23 cellular contexts compared by ENCODE assay signal in the genomic region with DNA sequence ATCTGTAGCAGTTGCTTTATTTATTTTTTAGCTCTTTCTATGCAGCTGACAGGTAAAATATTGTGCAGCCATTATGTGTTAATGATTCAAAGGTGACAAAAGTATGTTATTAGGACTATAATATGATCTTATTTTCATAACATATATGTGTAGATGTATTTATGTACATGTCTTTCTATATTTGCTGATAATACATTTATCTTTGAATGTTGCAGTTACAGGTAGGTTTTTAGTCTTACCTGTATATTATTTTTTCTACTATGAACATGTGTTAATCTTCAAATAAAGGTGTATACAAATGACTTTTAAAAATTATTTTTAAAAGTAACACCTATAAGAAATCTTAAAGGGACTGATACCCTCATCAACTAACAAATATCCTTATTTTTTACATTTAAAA. TPM values are rescaled to one million over a fixed set of nuclear protein-coding genes. Genes with fewer than 3 reads are reported as not detected.
A peak's percentile ranks its signal among the peaks of the same experiment; 100 is the strongest.
DNase-seq lines count a peak whose midpoint lies in the region; ATAC-seq, FAIRE-seq and TF ChIP-seq lines count a peak whose summit lies in the region.
"Had no signal": no experiment of that assay in that cellular context is flagged by ENCODE, and none has a peak within 500 bp of the region (broad histone marks: within the 10 kb centered on the region; RNA-seq: fewer than 3 reads in every experiment).

No MANE protein-coding gene starts in this region.

- BruUV-seq in K562 (replicated peaks; lab: Mats Ljungman, UMichigan) (no TSS peak), OCI-LY7 (replicated peaks; lab: Mats Ljungman, UMichigan) (no TSS peak)

- H3K27ac ChIP-seq in K562 (ENCODE audit: extremely low read depth, low read depth, low read length) = no peak overlapping the region
- H3K27ac ChIP-seq in pancreas = no peak overlapping the region
- no peak overlapping the region for H3K27ac ChIP-seq in OCI-LY7 (ENCODE audit: low read depth, low read length, poor library complexity, severe bottlenecking)
- H3K27ac ChIP-seq: BLaER1 treated with 17β-estradiol and CSF1 and Interleukin-3, amounts not matched to agents 10 nM and 100 nM; C4-2B had no signal

- no peak for TF ChIP-seq CTCF in K562 (IDR thresholded peaks at IDR 0.05 in 2 of 3, conservative IDR thresholded peaks at IDR 0.05 in 1 of 3; ENCODE audit: insufficient read depth in 2 of 3, low read depth in 1 of 3, low read length in 3 of 3)
- no peak for TF ChIP-seq CTCF in pancreas (IDR thresholded peaks at IDR 0.05)
- TF ChIP-seq CTCF in OCI-LY7 (conservative IDR thresholded peaks at IDR 0.05; ENCODE audit: low read length) = no peak

- H3K4me3 ChIP-seq in K562 = no peak overlapping the region
- H3K4me3 ChIP-seq in pancreas = no peak overlapping the region
- no peak overlapping the region for H3K4me3 ChIP-seq in OCI-LY7 (ENCODE audit: low read depth, low read length, poor library complexity, severe bottlenecking)
- H3K4me3 ChIP-seq: BLaER1 treated with 17β-estradiol and CSF1 and Interleukin-3, amounts not matched to agents 10 nM and 100 nM; GM12878 had no signal

- no peaks in the 10 kb centered on the region for H3K9me2 ChIP-seq in OCI-LY7 (ENCODE audit: insufficient read depth, low read length)

- no peak overlapping the region for H3K9ac ChIP-seq in K562 (ENCODE audit: insufficient read depth in 1 of 2, low read depth in 2 of 2, low read length in 2 of 2)
- H3K9ac ChIP-seq: BLaER1 treated with 17β-estradiol and CSF1 and Interleukin-3, amounts not matched to agents 10 nM and 100 nM had no signal

- in situ Hi-C loops in K562 (cut with MboI) = no loop called here

- H3K4me1 ChIP-seq in K562 (replicated peaks in 1 of 2; ENCODE audit: control insufficient read depth in 2 of 2, insufficient read depth in 2 of 2, low read length in 2 of 2) (peaks cover 14 to 26% of the 10 kb centered on the region in 2 experiments), pancreas (no peaks in the 10 kb centered on the region), OCI-LY7 (ENCODE audit: insufficient read depth, low read length, poor library complexity, severe bottlenecking) (no peaks in the 10 kb centered on the region)
- H3K4me1 ChIP-seq: BLaER1 treated with 17β-estradiol and CSF1 and Interleukin-3, amounts not matched to agents 10 nM and 100 nM had no signal

- TF ChIP-seq EP300 in K562 (IDR thresholded peaks at IDR 0.05; ENCODE audit: low read length) = no peak

- no peak overlapping the region for H3K4me2 ChIP-seq in K562 (ENCODE audit: insufficient read depth, low read length)
- H3K4me2 ChIP-seq in OCI-LY7 (ENCODE audit: low read length) = no peak overlapping the region
- H3K4me2 ChIP-seq: BLaER1 treated with 17β-estradiol and CSF1 and Interleukin-3, amounts not matched to agents 10 nM and 100 nM had no signal

- intact Hi-C loops in K562 (cut with micrococcal nuclease) = no loop called here
- intact Hi-C loops in pancreas (cut with DNase I) = no loop called here
- intact Hi-C loops in OCI-LY7 (cut with micrococcal nuclease; ENCODE audit: unreplicated experiment) = no loop called here

- H3K79me2 ChIP-seq in K562 (ENCODE audit: control insufficient read depth, insufficient read depth, low read length) (peaks cover 9% of the 10 kb centered on the region; the same call in 2 of the 3 replicates), OCI-LY7 (ENCODE audit: insufficient read depth, low read depth, low read length) (no peaks in the 10 kb centered on the region)

- H3K27me3 ChIP-seq in K562 (ENCODE audit: control insufficient read depth in 2 of 2, insufficient read depth in 2 of 2, low read length in 2 of 2) (no peaks in the 10 kb centered on the region), pancreas (peaks cover 0 to 3% (median 0%) of the 10 kb centered on the region in 4 donors)
- H3K27me3 ChIP-seq: BLaER1 treated with 17β-estradiol and CSF1 and Interleukin-3, amounts not matched to agents 10 nM and 100 nM had no signal

- H2AFZ ChIP-seq in K562 (ENCODE audit: low read depth, low read length) (no peak overlapping the region), OCI-LY7 (ENCODE audit: low read length) (no peak overlapping the region)

- no peak for DNase-seq in K562 (ENCODE audit: extremely low read depth in 1 of 4, low spot score in 3 of 4)
- no peak for DNase-seq in pancreas
- DNase-seq in OCI-LY7 (ENCODE audit: low spot score) = no peak
- DNase-seq in effector CD4-positive, alpha-beta T cell = no peak
- DNase-seq: 8988T; AML-193; CD4-positive, alpha-beta T cell; CD8-positive, alpha-beta T cell; DMS 273 treated with DMSO at 0.1 percent for 48 hours; DMS153; DMS53; DMS79; DND-41; EL; GDM1 had no signal

- no peak for TF ChIP-seq POLR2A in K562 (conservative IDR thresholded peaks at IDR 0.05)

- H4K20me1 ChIP-seq in K562 (replicated peaks; ENCODE audit: control insufficient read depth, insufficient read depth, low read length) = no peaks in the 10 kb centered on the region
- H4K20me1 ChIP-seq in OCI-LY7 (ENCODE audit: insufficient read depth, low read length) = no peaks in the 10 kb centered on the region

- H3K36me3 ChIP-seq in K562 (ENCODE audit: control insufficient read depth, insufficient read depth, low read length) (peaks cover 56% of the 10 kb centered on the region; the same call in 2 of the 3 replicates), pancreas (peaks cover 0 to 4% (median 0%) of the 10 kb centered on the region in 3 donors), OCI-LY7 (ENCODE audit: insufficient read depth, low read length) (peaks cover 88% of the 10 kb centered on the region)

- H3K9me1 ChIP-seq in K562 (ENCODE audit: control insufficient read depth, insufficient read depth, low read length) = no peaks in the 10 kb centered on the region

- no peak for ATAC-seq in K562
- no peak for ATAC-seq in pancreas
- ATAC-seq in activated CD4-positive, CD25-positive, alpha-beta regulatory T cell treated with anti-CD3 and anti-CD28 coated beads, Interleukin-2, amount 50 U/mL, for 24 hours = no peak
- ATAC-seq: CD8-positive, alpha-beta T cell; GM12878 had no signal

- no peak for TF ChIP-seq RAD21 in K562 (CRISPR knock-in tag; conservative IDR thresholded peaks at IDR 0.05 in 1 of 2, IDR thresholded peaks at IDR 0.05 in 1 of 2)

- H3K9me3 ChIP-seq in K562 (replicated peaks; ENCODE audit: control insufficient read depth, insufficient read depth, low read depth, low read length) (no peaks in the 10 kb centered on the region), pancreas (no peaks in the 10 kb centered on the region), OCI-LY7 (ENCODE audit: low read length) (no peaks in the 10 kb centered on the region)
- H3K9me3 ChIP-seq: BLaER1 treated with 17β-estradiol and CSF1 and Interleukin-3, amounts not matched to agents 10 nM and 100 nM had no signal

- CTCF ChIA-PET in K562 (lab: Yijun Ruan, JAX; ENCODE audit: low intra/inter-chr PET ratio) (no interaction called here), OCI-LY7 (lab: Charles Lee; ENCODE audit: unreplicated experiment) (no interaction called here)

- POLR2A ChIA-PET in K562 (lab: Yijun Ruan, JAX) (no interaction called here), OCI-LY7 (lab: Charles Lee) (interaction anchor here (0.9 to 1.6 kb wide), 3 partner anchors 9 to 15 kb away, joined by 3 to 8 read pairs (median 6); no protein-coding TSS in a partner anchor)

- FAIRE-seq in K562 (lab: Jason Lieb, UNC) (no peak), islet of Langerhans (lab: Jason Lieb, UNC) (peak; percentile 13), pancreas (lab: Jason Lieb, UNC) (peak; percentile 83)
- FAIRE-seq: A204.1, GM12878, GM12892, GM18507 had no signal

TF ChIP-seq in K562, 482 proteins besides CTCF, POLR2A, EP300 and RAD21:
- TF ChIP-seq U2AF2 (optimal IDR thresholded peaks at IDR 0.05; ENCODE audit: low read depth, low read length) (no peak), ZNF512 (tag; IDR thresholded peaks at IDR 0.05) (no peak), C11orf30 (IDR thresholded peaks at IDR 0.05; ENCODE audit: low read depth) (peak; percentile 51), ZNF316 (IDR thresholded peaks at IDR 0.05) (peak; percentile 83)

RNA-seq across cellular contexts. Expression of gene FAR1, which starts 33.6 kb away (rescaled TPM):
- total RNA-seq in K562 (2011; cell fraction: chromatin; rRNA removed; ENCODE audit: low replicate concordance) = 48.0 and 242 TPM in 2 replicates
- 14.3 and 23.7 TPM in 2 replicates for total RNA-seq in K562 (2011; cell fraction: nucleolus; rRNA removed)
- total RNA-seq in K562 (2011; cell fraction: nucleoplasm; rRNA removed) = 50.6 and 76.4 TPM in 2 replicates
- total RNA-seq in K562 (2014; rRNA removed) (31.2 and 33.0 TPM in 2 replicates), K562 (2014; rRNA removed; fragmentation: Illumina TruSeq; extraction: Trizol) (63.6 and 80.0 TPM in 2 replicates), K562 (2015; rRNA removed; fragmentation: Illumina TruSeq; extraction: Trizol) (46.8 and 52.6 TPM in 2 replicates), K562 (2021) (62.0 and 63.5 TPM in 2 replicates), pancreas (10 to 100 TPM; 15.9 to 43.7 (median 20.2) TPM), OCI-LY7 (2022) (87.7 and 97.3 TPM in 2 replicates)
- polyA plus RNA-seq in K562 (2011; rRNA removed) (73.5 and 88.2 TPM in 2 replicates), K562 (2014; fragmentation: Illumina TruSeq; extraction: Trizol) (61.7 and 67.6 TPM in 2 replicates), K562 (2014; fragmentation: Nextera tagmentation; extraction: Ambion mirVana) (10 to 100 TPM; 17.7 to 23.3 TPM), K562 (2014; rRNA removed) (42.2 and 43.6 TPM in 2 replicates), pancreas (10 to 100 TPM; 12.0 to 17.0 TPM)
- polyA plus RNA-seq in K562 (2011; cell fraction: cytosol; rRNA removed) = 24.8 and 32.3 TPM in 2 replicates
- polyA plus RNA-seq in K562 (2011; cell fraction: nucleus; rRNA removed) = 51.1 and 85.3 TPM in 2 replicates
- polyA plus RNA-seq in K562 (2012) = 35.4 and 39.3 TPM in 2 replicates
- 169 and 188 TPM in 2 replicates for polyA minus RNA-seq in K562 (2011; rRNA and poly(A)+ RNA removed)
- polyA minus RNA-seq in K562 (2011; cell fraction: cytosol; rRNA and poly(A)+ RNA removed) = 38.2 and 48.4 TPM in 2 replicates
- 47.4 and 115 TPM in 2 replicates for polyA minus RNA-seq in K562 (2011; cell fraction: nucleus; rRNA and poly(A)+ RNA removed)
- 52.1 and 61.2 TPM in 2 replicates for total RNA-seq in OCI-LY7 (2014; rRNA removed; shearing (Covaris generic))
